In genomic region chr3:81782585-81782984, GRCh38 we compare ENCODE assay signal across 20 cellular contexts. TPM values are rescaled to one million over a fixed set of nuclear protein-coding genes. Genes with fewer than 3 reads are reported as not detected.
A peak's percentile ranks its signal among the peaks of the same experiment; 100 is the strongest.
DNase-seq lines count a peak whose midpoint lies in the region; ATAC-seq and TF ChIP-seq lines count a peak whose summit lies in the region.
"Had no signal": no experiment of that assay in that cellular context is flagged by ENCODE, and none has a peak within 500 bp of the region (broad histone marks: within the 10 kb centered on the region; RNA-seq: fewer than 3 reads in every experiment).

No MANE protein-coding gene starts in this region.

- no peaks in the 10 kb centered on the region for H3K36me3 Mint-ChIP-seq in activated B cell treated with CpG ODN at 0.5 μM for 24 hours (ENCODE audit: low read depth)
- H3K36me3 Mint-ChIP-seq: CD4-positive, CD25-positive, alpha-beta regulatory T cell had no signal

- CTCF ChIA-PET in activated B cell treated with CpG ODN at 0.5 μM for 24 hours (lab: Charles Lee), result no interaction called here

- DNase-seq in NOMO-1 treated with DMSO at 0.1 percent for 48 hours (lab: John Stamatoyannopoulos, UW; ENCODE audit: unreplicated experiment), result peak; percentile 2
- no peak for DNase-seq in NOMO-1 (lab: John Stamatoyannopoulos, UW; ENCODE audit: unreplicated experiment in 2 of 2)
- DNase-seq in activated B cell treated with CpG ODN at 0.5 μM for 24 hours, result no peak
- no peak for DNase-seq in caudate nucleus (lab: John Stamatoyannopoulos, UW)
- DNase-seq in activated CD4-positive, alpha-beta T cell treated with anti-CD3 and anti-CD28 coated beads, Interleukin-2, amount 50 U/mL, for 4 hours, result no peak
- DNase-seq: 8988T; CD4-positive, CD25-positive, alpha-beta regulatory T cell; COR-L47; DMS 273 treated with DMSO at 0.1 percent for 48 hours; DND-41; HFFc6; NCI-H1436; NCI-H1930; NCI-H226; NCI-H524; NCI-H82 had no signal

- no peak for TF ChIP-seq CTCF in activated B cell treated with CpG ODN at 0.5 μM for 24 hours (IDR thresholded peaks at IDR 0.05)

- H3K27me3 Mint-ChIP-seq in activated B cell treated with CpG ODN at 0.5 μM for 24 hours, result no peaks in the 10 kb centered on the region

- peaks cover 11% of the 10 kb centered on the region for H3K9me3 Mint-ChIP-seq in activated B cell treated with CpG ODN at 0.5 μM for 24 hours
- H3K9me3 Mint-ChIP-seq: HFFc6 had no signal

- no peak overlapping the region for H3K4me3 Mint-ChIP-seq in activated B cell treated with CpG ODN at 0.5 μM for 24 hours
- H3K4me3 Mint-ChIP-seq: CD4-positive, CD25-positive, alpha-beta regulatory T cell; HFFc6 had no signal

- intact Hi-C loops in activated B cell treated with CpG ODN at 0.5 μM for 24 hours (cut with micrococcal nuclease), result loop anchor here (2.0 kb wide), 1 partner anchor 22 kb away; the partner anchor contains the start of gene GBE1

- no peak overlapping the region for H3K27ac ChIP-seq in caudate nucleus (ENCODE audit: low read depth, low read length)

- peak; percentile 38 for ATAC-seq in HG02938 (IDR thresholded peaks at IDR 0.05; ENCODE audit: unreplicated experiment)
- ATAC-seq in activated B cell treated with CpG ODN at 0.5 μM for 24 hours (ENCODE audit: low read depth), result peak; percentile 65
- ATAC-seq in HG03097 (IDR thresholded peaks at IDR 0.05; ENCODE audit: low FRiP score, unreplicated experiment), result no peak
- ATAC-seq in HG03135 (IDR thresholded peaks at IDR 0.05; ENCODE audit: unreplicated experiment), result no peak
- ATAC-seq: K562 had no signal

- H3K4me1 Mint-ChIP-seq in activated B cell treated with CpG ODN at 0.5 μM for 24 hours, result peaks cover 7% of the 10 kb centered on the region
- H3K4me1 Mint-ChIP-seq: CD4-positive, CD25-positive, alpha-beta regulatory T cell had no signal

- no peak overlapping the region for H3K27ac Mint-ChIP-seq in activated B cell treated with CpG ODN at 0.5 μM for 24 hours
- H3K27ac Mint-ChIP-seq: CD4-positive, CD25-positive, alpha-beta regulatory T cell; HFFc6 had no signal

- POLR2A ChIA-PET in activated B cell treated with CpG ODN at 0.5 μM for 24 hours (lab: Charles Lee), result no interaction called here

RNA-seq across cellular contexts. Expression of gene GBE1, which starts 21.1 kb away (rescaled TPM):
- 32.5 and 33.8 TPM in 2 replicates for total RNA-seq in activated B cell treated with CpG ODN at 0.5 μM for 24 hours

Comparison
In these comparisons a context has a peak if more than half of its experiments do, and no peak if none do; other contexts are left out.
1. ATAC-seq: peak in HG02938 (single experiment) and activated B cell treated with CpG ODN at 0.5 μM for 24 hours (single experiment); none in HG03097 (single experiment) and HG03135 (single experiment).